ENCODE assay signal across 24 cellular contexts in the genomic region with DNA sequence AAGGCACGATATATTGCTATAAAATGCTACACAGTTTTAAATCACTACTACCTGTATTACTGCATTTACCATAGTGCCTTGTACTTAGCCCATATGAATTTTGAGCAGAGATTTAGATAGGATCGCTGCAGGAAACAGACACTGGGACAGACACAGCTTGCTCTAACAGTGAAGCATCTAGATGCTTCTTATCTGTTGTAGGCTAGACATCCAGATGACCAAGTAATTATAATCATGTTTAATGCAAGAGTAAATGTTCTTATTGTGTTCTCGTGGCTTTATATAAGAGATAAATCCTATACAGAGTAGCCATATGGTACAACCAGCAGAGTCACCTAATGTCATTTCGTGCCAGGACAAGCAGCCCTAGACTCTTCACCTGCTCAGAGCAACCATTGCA.
"Had no signal": no experiment of that assay in that cellular context is flagged by ENCODE, and none has a peak within 500 bp of the region (broad histone marks: within the 10 kb centered on the region; RNA-seq: fewer than 3 reads in every experiment).

No MANE protein-coding gene starts in this region.

- ATAC-seq: activated CD4-positive, alpha-beta T cell treated with anti-CD3 and anti-CD28 coated beads for 36 hours; activated CD8-positive, alpha-beta memory T cell treated with anti-CD3 and anti-CD28 coated beads, Interleukin-2, amount 10 ng/mL, durations not matched to agents 7 days and 5 days; activated CD8-positive, alpha-beta T cell treated with anti-CD3 and anti-CD28 coated beads, Interleukin-2, amount 10 ng/mL, durations not matched to agents 7 days and 5 days; activated naive CD8-positive, alpha-beta T cell treated with anti-CD3 and anti-CD28 coated beads, Interleukin-2, amount 50 U/mL, for 24 hours; body of pancreas; T-helper 17 cell had no signal

- DNase-seq: activated CD4-positive, alpha-beta memory T cell treated with anti-CD3 and anti-CD28 coated beads for 36 hours; activated CD4-positive, alpha-beta T cell treated with anti-CD3 and anti-CD28 coated beads for 36 hours; activated CD4-positive, alpha-beta T cell treated with anti-CD3 and anti-CD28 coated beads, Interleukin-2, amount 10 ng/mL, durations not matched to agents 24 days and 14 days; activated CD4-positive, CD25-positive, alpha-beta regulatory T cell; activated CD4-positive, CD25-positive, alpha-beta regulatory T cell treated with anti-CD3 and anti-CD28 coated beads, Interleukin-2, amount 50 U/mL, for 72 hours; activated CD8-positive, alpha-beta memory T cell treated with anti-CD3 and anti-CD28 coated beads, Interleukin-2, amount 10 ng/mL, durations not matched to agents 7 days and 5 days; activated CD8-positive, alpha-beta memory T cell treated with anti-CD3 and anti-CD28 coated beads, Interleukin-2, amount 50 U/mL, for 4 hours; activated CD8-positive, alpha-beta T cell treated with anti-CD3 and anti-CD28 coated beads, Interleukin-2, amount 10 ng/mL, durations not matched to agents 7 days and 5 days; activated effector memory CD4-positive, alpha-beta T cell treated with anti-CD3 and anti-CD28 coated beads, Interleukin-2, amount 50 U/mL, for 16 hours; activated naive CD4-positive, alpha-beta T cell treated with anti-CD3 and anti-CD28 coated beads for 36 hours; activated naive CD8-positive, alpha-beta T cell treated with anti-CD3 and anti-CD28 coated beads for 36 hours; activated naive CD8-positive, alpha-beta T cell treated with anti-CD3 and anti-CD28 coated beads, Interleukin-2, amount 50 U/mL, for 24 hours; activated T-cell treated with anti-CD3 and anti-CD28 coated beads, Interleukin-2, amount 50 U/mL, for 1 hour; activated T-cell treated with anti-CD3 and anti-CD28 coated beads, Interleukin-2, amount 50 U/mL, for 48 hours; adrenal gland; amygdala; aorta; body of pancreas; caudate nucleus; effector CD8-positive, alpha-beta T cell; foreskin fibroblast; head of caudate nucleus; T-helper 17 cell; T1000 had no signal
